24 cellular contexts compared by ENCODE assay signal in genomic region chr4:126028871-126029270, GRCh38.
"Had no signal": no experiment of that assay in that cellular context is flagged by ENCODE, and none has a peak within 500 bp of the region (broad histone marks: within the 10 kb centered on the region; RNA-seq: fewer than 3 reads in every experiment).

No MANE protein-coding gene starts in this region.

- H3K4me1 ChIP-seq: esophagus squamous epithelium, left lung, pancreas, psoas muscle, right atrium auricular region, tibial nerve had no signal

- FAIRE-seq: bronchial epithelial cell, pancreas, urothelium cell line had no signal

- H3K27ac ChIP-seq: esophagus squamous epithelium, left lung, pancreas, psoas muscle, right atrium auricular region, tibial nerve, VCaP had no signal

- ATAC-seq: activated CD4-positive, CD25-positive, alpha-beta regulatory T cell treated with anti-CD3 and anti-CD28 coated beads, Interleukin-2, amount 50 U/mL, for 24 hours; activated CD8-positive, alpha-beta T cell treated with anti-CD3 and anti-CD28 coated beads, Interleukin-2, amount 10 ng/mL, durations not matched to agents 7 days and 5 days; activated naive CD8-positive, alpha-beta T cell treated with anti-CD3 and anti-CD28 coated beads, Interleukin-2, amount 50 U/mL, for 24 hours; left lung; natural killer cell; pancreas; psoas muscle; stimulated activated effector memory CD8-positive, alpha-beta T cell treated with anti-CD3 and anti-CD28 coated beads, Interleukin-12 subunit alpha, Interleukin-12 subunit beta, amount 100 ng/mL, for 72 hours; stimulated activated naive CD8-positive, alpha-beta T cell treated with anti-CD3 and anti-CD28 coated beads, Interleukin-15, amount 100 ng/mL, for 72 hours had no signal

- H3K4me3 ChIP-seq: esophagus squamous epithelium, left lung, lung, pancreas, psoas muscle, right atrium auricular region, tibial nerve had no signal

- H3K9me3 ChIP-seq: pancreas, psoas muscle had no signal

- H3K27me3 ChIP-seq: esophagus squamous epithelium, left lung, pancreas, right atrium auricular region, tibial nerve had no signal

- H3K36me3 ChIP-seq: esophagus squamous epithelium, left lung, pancreas, right atrium auricular region, tibial nerve had no signal

- DNase-seq: activated CD4-positive, alpha-beta T cell treated with anti-CD3 and anti-CD28 coated beads, Interleukin-2, amount 10 ng/mL, durations not matched to agents 24 days and 14 days; activated CD8-positive, alpha-beta T cell treated with anti-CD3 and anti-CD28 coated beads, Interleukin-2, amount 10 ng/mL, durations not matched to agents 7 days and 5 days; activated gamma-delta T cell; activated naive CD4-positive, alpha-beta T cell treated with anti-CD3 and anti-CD28 coated beads, Interleukin-2, amount 50 U/mL, for 16 hours; activated naive CD8-positive, alpha-beta T cell treated with anti-CD3 and anti-CD28 coated beads, Interleukin-2, amount 50 U/mL, for 24 hours; aorta; cortex of kidney; endodermal cell; esophagus squamous epithelium; foreskin melanocyte; left lung; natural killer cell; pancreas; psoas muscle; stimulated activated CD4-positive, alpha-beta T cell treated with anti-CD3 and anti-CD28 coated beads, Interleukin-2, amount 100 ng/mL, for 24 hours; stimulated activated naive CD8-positive, alpha-beta T cell treated with anti-CD3 and anti-CD28 coated beads, Interleukin-15, amount 100 ng/mL, for 72 hours had no signal
